Comparison of ENCODE assay signal across 1 cellular context in genomic region chr13:48422003-48422402, GRCh38. TPM values are rescaled to one million over a fixed set of nuclear protein-coding genes. Genes with fewer than 3 reads are reported as not detected.
"Had no signal": no experiment of that assay in that cellular context is flagged by ENCODE, and none has a peak within 500 bp of the region (broad histone marks: within the 10 kb centered on the region; RNA-seq: fewer than 3 reads in every experiment).

No MANE protein-coding gene starts in this region.

RNA-seq across cellular contexts. Expression of gene LPAR6, which starts 9.1 kb away (rescaled TPM):
- total RNA-seq: G401 had no signal
